In the genomic region with DNA sequence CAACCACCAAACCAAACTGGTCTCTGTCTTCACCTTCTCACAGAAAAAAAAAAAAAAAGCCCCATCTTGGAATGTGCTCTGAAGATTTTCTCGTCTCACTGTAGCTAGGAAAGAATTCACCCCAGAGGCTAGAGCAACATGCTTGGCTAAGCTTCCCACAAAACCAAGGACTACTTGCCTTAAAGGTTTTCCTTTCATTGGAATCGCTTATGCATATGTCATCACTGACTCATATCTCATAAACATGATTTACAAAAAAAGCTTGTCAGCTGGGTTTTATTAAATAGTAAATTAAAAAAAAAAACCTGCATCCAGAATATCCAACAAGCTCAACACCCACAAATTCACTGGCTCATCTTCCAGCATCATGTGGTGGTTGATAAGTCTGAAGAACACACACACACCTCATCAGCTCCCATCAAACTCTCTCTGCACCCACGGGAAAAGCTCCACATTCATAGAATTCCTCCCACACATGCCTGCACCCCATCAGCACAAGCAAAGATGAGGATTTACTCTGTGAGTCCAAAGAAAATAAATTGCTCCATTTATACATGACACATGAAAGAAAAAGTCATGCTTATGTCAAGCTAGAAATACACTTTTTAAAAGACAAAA, we compare ENCODE assay signal across 13 cellular contexts.
A peak's percentile ranks its signal among the peaks of the same experiment; 100 is the strongest.
DNase-seq lines count a peak whose midpoint lies in the region; ATAC-seq and TF ChIP-seq lines count a peak whose summit lies in the region.
"Had no signal": no experiment of that assay in that cellular context is flagged by ENCODE, and none has a peak within 500 bp of the region (broad histone marks: within the 10 kb centered on the region; RNA-seq: fewer than 3 reads in every experiment).

No MANE protein-coding gene starts in this region.

- peak overlapping the region; percentile 3 for H3K4me3 ChIP-seq in MG63
- H3K4me3 ChIP-seq in ectodermal cell (ENCODE audit: insufficient read depth, low read depth, low read length) = no peak overlapping the region
- H3K4me3 ChIP-seq in naive thymus-derived CD4-positive, alpha-beta T cell (ENCODE audit: low read length) = no peak overlapping the region
- no peak overlapping the region for H3K4me3 ChIP-seq in gastroesophageal sphincter
- H3K4me3 ChIP-seq: breast epithelium had no signal

- H3K9me3 ChIP-seq in MG63 (no peaks in the 10 kb centered on the region), ectodermal cell (ENCODE audit: control insufficient read depth, low read length) (no peaks in the 10 kb centered on the region), gastroesophageal sphincter (no peaks in the 10 kb centered on the region)
- no peaks in the 10 kb centered on the region for H3K9me3 ChIP-seq in naive thymus-derived CD4-positive, alpha-beta T cell (ENCODE audit: control insufficient read depth in 2 of 3, low read length in 3 of 3)
- H3K9me3 ChIP-seq: breast epithelium had no signal

- WGBS in ectodermal cell, 2 experiments = 59 to 66% methylated on average over 3 of the region's 3 CpGs
- WGBS in gastroesophageal sphincter (ENCODE audit: low coverage in 1 of 2), 2 donors = 22 to 26% methylated on average over 3 of the region's 3 CpGs

- CTCF ChIA-PET in naive thymus-derived CD4-positive, alpha-beta T cell (lab: Charles Lee) = interaction anchor here (0.6 to 1.4 kb wide), 3 partner anchors 13 to 181 kb away, joined by 3 read pairs; no protein-coding TSS in a partner anchor

- intact Hi-C loops in naive thymus-derived CD4-positive, alpha-beta T cell (cut with micrococcal nuclease) = no loop called here

- no peak for ATAC-seq in naive thymus-derived CD4-positive, alpha-beta T cell
- no peak for ATAC-seq in GM18511 (IDR thresholded peaks at IDR 0.05; ENCODE audit: unreplicated experiment)
- no peak for ATAC-seq in gastroesophageal sphincter

- POLR2A ChIA-PET in naive thymus-derived CD4-positive, alpha-beta T cell (lab: Charles Lee) = interaction anchor here (1.0 to 1.3 kb wide), 2 partner anchors 12 to 32 kb away, joined by 3 to 4 read pairs; no protein-coding TSS in a partner anchor

- H3K27me3 Mint-ChIP-seq in naive thymus-derived CD4-positive, alpha-beta T cell = peaks cover 0 to 7% (median 0%) of the 10 kb centered on the region in 5 donors

- peaks cover 0 to 5% (median 0%) of the 10 kb centered on the region in 5 donors for H3K36me3 Mint-ChIP-seq in naive thymus-derived CD4-positive, alpha-beta T cell
- H3K36me3 Mint-ChIP-seq: immature natural killer cell had no signal

- H3K27me3 ChIP-seq in MG63 (no peaks in the 10 kb centered on the region), ectodermal cell (ENCODE audit: control insufficient read depth, insufficient read depth, low read length, poor library complexity, severe bottlenecking) (no peaks in the 10 kb centered on the region), gastroesophageal sphincter (no peaks in the 10 kb centered on the region)
- H3K27me3 ChIP-seq in naive thymus-derived CD4-positive, alpha-beta T cell (ENCODE audit: control insufficient read depth in 2 of 2, insufficient read depth in 2 of 2, low read length in 2 of 2) = no peaks in the 10 kb centered on the region
- H3K27me3 ChIP-seq: breast epithelium had no signal

- peaks cover 4% of the 10 kb centered on the region for H3K4me1 ChIP-seq in ectodermal cell (ENCODE audit: control insufficient read depth, insufficient read depth, low read length)
- H3K4me1 ChIP-seq in naive thymus-derived CD4-positive, alpha-beta T cell (ENCODE audit: control insufficient read depth in 2 of 2, insufficient read depth in 2 of 2, low read length in 2 of 2) = peaks cover 0 to 12% of the 10 kb centered on the region in 2 donors
- peaks cover 0 to 24% (median 0%) of the 10 kb centered on the region in 3 donors for H3K4me1 ChIP-seq in gastroesophageal sphincter
- H3K4me1 ChIP-seq: breast epithelium had no signal

- H3K9me3 Mint-ChIP-seq in naive thymus-derived CD4-positive, alpha-beta T cell = peaks cover 0 to 1% (median 0%) of the 10 kb centered on the region in 11 donors
- H3K9me3 Mint-ChIP-seq: immature natural killer cell had no signal

- H3K27ac ChIP-seq in ectodermal cell (ENCODE audit: insufficient read depth, low read depth, low read length, poor library complexity, severe bottlenecking) (peak overlapping the region; percentile 17), gastroesophageal sphincter (no peak overlapping the region)
- H3K27ac ChIP-seq in naive thymus-derived CD4-positive, alpha-beta T cell (ENCODE audit: low read depth, low read length) = no peak overlapping the region

- H3K4me3 Mint-ChIP-seq in naive thymus-derived CD4-positive, alpha-beta T cell = peak overlapping the region in 8 of 10 donors; percentile 6 to 80 (median 63)
- H3K4me3 Mint-ChIP-seq: immature natural killer cell had no signal

- H3K4me1 Mint-ChIP-seq in naive thymus-derived CD4-positive, alpha-beta T cell = peaks cover 12 to 46% (median 36%) of the 10 kb centered on the region in 7 donors

- H3K36me3 ChIP-seq in MG63 (no peaks in the 10 kb centered on the region), ectodermal cell (ENCODE audit: control insufficient read depth, insufficient read depth, low read length) (no peaks in the 10 kb centered on the region), gastroesophageal sphincter (no peaks in the 10 kb centered on the region)
- no peaks in the 10 kb centered on the region for H3K36me3 ChIP-seq in naive thymus-derived CD4-positive, alpha-beta T cell (ENCODE audit: control insufficient read depth in 2 of 3, insufficient read depth in 3 of 3, low read length in 3 of 3)
- H3K36me3 ChIP-seq: breast epithelium had no signal

- DNase-seq in AG20443 (ENCODE audit: low spot score) (peak; percentile 85), MG63 (peak; percentile 96), NCI-H1048 (lab: John Stamatoyannopoulos, UW) (no peak), NCI-H1436 treated with DMSO at 0.1 percent for 48 hours (lab: John Stamatoyannopoulos, UW) (no peak)
- no peak for DNase-seq in naive thymus-derived CD4-positive, alpha-beta T cell
- DNase-seq: DMS79; immature natural killer cell; NCI-H526; stimulated activated CD4-positive, alpha-beta T cell treated with anti-CD3 and anti-CD28 coated beads, Interleukin-2, amount 100 ng/mL, for 48 hours had no signal

- no peak for TF ChIP-seq CTCF in gastroesophageal sphincter (IDR thresholded peaks at IDR 0.05)

- TF ChIP-seq EP300 in gastroesophageal sphincter (IDR thresholded peaks at IDR 0.05) = no peak

- H3K27ac Mint-ChIP-seq in naive thymus-derived CD4-positive, alpha-beta T cell = peak overlapping the region in 6 of 9 donors; percentile 74 to 92 (median 84)

- no peak for TF ChIP-seq POLR2A in gastroesophageal sphincter (IDR thresholded peaks at IDR 0.05)

Comparison
In these comparisons a context has a peak if more than half of its experiments do, and no peak if none do; other contexts are left out.
1. DNase-seq: peak in AG20443 (single experiment) and MG63 (single experiment); none in naive thymus-derived CD4-positive, alpha-beta T cell (0 of 9), NCI-H1048 (single experiment) and NCI-H1436 treated with DMSO at 0.1 percent for 48 hours (single experiment).